Comparison of ENCODE assay signal across 1 cellular context in genomic region chr5:126210955-126211354, GRCh38.
TF ChIP-seq lines count a peak whose summit lies in the region.

No MANE protein-coding gene starts in this region.

TF ChIP-seq in H1, 55 proteins besides CTCF, POLR2A, EP300 and RAD21 (continued from another document):
- TF ChIP-seq, protein P1, sequence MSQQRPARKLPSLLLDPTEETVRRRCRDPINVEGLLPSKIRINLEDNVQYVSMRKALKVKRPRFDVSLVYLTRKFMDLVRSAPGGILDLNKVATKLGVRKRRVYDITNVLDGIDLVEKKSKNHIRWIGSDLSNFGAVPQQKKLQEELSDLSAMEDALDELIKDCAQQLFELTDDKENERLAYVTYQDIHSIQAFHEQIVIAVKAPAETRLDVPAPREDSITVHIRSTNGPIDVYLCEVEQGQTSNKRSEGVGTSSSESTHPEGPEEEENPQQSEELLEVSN (IDR thresholded peaks at IDR 0.05) = no peak
- TF ChIP-seq CHD1 (IDR thresholded peaks at IDR 0.05; ENCODE audit: low read depth, low read length) (no peak), YY1 (IDR thresholded peaks at IDR 0.05; ENCODE audit: low read depth, low read length) (no peak), SRF (IDR thresholded peaks at IDR 0.05; ENCODE audit: low read depth, low read length) (no peak), TAF1 (IDR thresholded peaks at IDR 0.05; ENCODE audit: low read depth, low read length) (no peak), CEBPB (IDR thresholded peaks at IDR 0.05; ENCODE audit: low read depth, low read length) (no peak), CTBP2 (IDR thresholded peaks at IDR 0.05; ENCODE audit: borderline replicate concordance, insufficient read depth, insufficient read length, low read length) (no peak), HDAC2 (IDR thresholded peaks at IDR 0.05; ENCODE audit: borderline replicate concordance in 1 of 2, low read depth in 2 of 2, low read length in 2 of 2) (no peak), CBX5 (IDR thresholded peaks at IDR 0.05; ENCODE audit: low read depth, low read length) (no peak), KDM4A (IDR thresholded peaks at IDR 0.05; ENCODE audit: low read depth, low read length, severe bottlenecking) (no peak)
- TF ChIP-seq, protein P2, sequence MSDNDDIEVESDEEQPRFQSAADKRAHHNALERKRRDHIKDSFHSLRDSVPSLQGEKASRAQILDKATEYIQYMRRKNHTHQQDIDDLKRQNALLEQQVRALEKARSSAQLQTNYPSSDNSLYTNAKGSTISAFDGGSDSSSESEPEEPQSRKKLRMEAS (IDR thresholded peaks at IDR 0.05) = no peak
